ENCODE assay signal across 15 cellular contexts in genomic region chr3:145088917-145089316, GRCh38.
DNase-seq lines count a peak whose midpoint lies in the region; ATAC-seq lines count a peak whose summit lies in the region.
"Had no signal": no experiment of that assay in that cellular context is flagged by ENCODE, and none has a peak within 500 bp of the region (broad histone marks: within the 10 kb centered on the region; RNA-seq: fewer than 3 reads in every experiment).

No MANE protein-coding gene starts in this region.

- H3K79me2 ChIP-seq in trophoblast cell (ENCODE audit: control insufficient read depth, insufficient read depth, low read length, poor library complexity), result no peaks in the 10 kb centered on the region

- peak; percentile 86 for ATAC-seq in GM21786 (IDR thresholded peaks at IDR 0.05; ENCODE audit: unreplicated experiment)
- peak; percentile 94 for ATAC-seq in HG03378 (IDR thresholded peaks at IDR 0.05; ENCODE audit: unreplicated experiment)
- ATAC-seq: activated CD8-positive, alpha-beta T cell treated with anti-CD3 and anti-CD28 coated beads, Interleukin-2, amount 10 ng/mL, durations not matched to agents 7 days and 5 days; pancreas had no signal

- no peak overlapping the region for H3K4me2 ChIP-seq in trophoblast cell (ENCODE audit: low read length)

- peak overlapping the region; percentile 95 for H3K27ac ChIP-seq in trophoblast cell (ENCODE audit: low read depth, low read length)
- H3K27ac ChIP-seq: breast epithelium, pancreas, upper lobe of left lung had no signal

- H4K91ac ChIP-seq in trophoblast cell (ENCODE audit: low read depth, low read length), result peak overlapping the region; percentile 53

- no peak overlapping the region for H3K4me3 ChIP-seq in trophoblast cell (ENCODE audit: low read depth, low read length)
- H3K4me3 ChIP-seq: breast epithelium, pancreas, upper lobe of left lung had no signal

- peaks cover 0 to 3% of the 10 kb centered on the region in 2 experiments for H3K4me1 ChIP-seq in trophoblast cell (ENCODE audit: control insufficient read depth in 1 of 2, insufficient read depth in 2 of 2, low read length in 2 of 2)
- H3K4me1 ChIP-seq: breast epithelium, pancreas, upper lobe of left lung had no signal

- no peak overlapping the region for H3K4ac ChIP-seq in trophoblast cell (ENCODE audit: low read depth, low read length)

- H3K18ac ChIP-seq in trophoblast cell (ENCODE audit: low read length), result no peak overlapping the region

- H4K12ac ChIP-seq in trophoblast cell (ENCODE audit: low read depth, low read length), result no peak overlapping the region

- no peak overlapping the region for H2AFZ ChIP-seq in trophoblast cell (ENCODE audit: insufficient read depth, low read length, poor library complexity)

- DNase-seq in NOMO-1 treated with DMSO at 0.1 percent for 48 hours (lab: John Stamatoyannopoulos, UW; ENCODE audit: unreplicated experiment) (peak; percentile 65), NOMO-1 treated with dmso at 0.1 percent for 144 hours (lab: John Stamatoyannopoulos, UW; ENCODE audit: unreplicated experiment) (no peak), trophoblast cell (no peak), cerebellar nuclear complex (lab: John Stamatoyannopoulos, UW) (no peak), HPDE6-E6E7 (ENCODE audit: extremely low spot score) (no peak), AG08395 (ENCODE audit: low spot score) (no peak)
- DNase-seq: 8988T; activated CD8-positive, alpha-beta T cell treated with anti-CD3 and anti-CD28 coated beads, Interleukin-2, amount 10 ng/mL, durations not matched to agents 7 days and 5 days; activated naive CD4-positive, alpha-beta T cell; NCI-H2171 treated with DMSO at 0.1 percent for 48 hours; pancreas; upper lobe of left lung had no signal

- peak overlapping the region; percentile 64 for H3K14ac ChIP-seq in trophoblast cell (ENCODE audit: low read length)

- peaks cover 6% of the 10 kb centered on the region for H3K79me1 ChIP-seq in trophoblast cell (ENCODE audit: low read length)

- H4K8ac ChIP-seq in trophoblast cell (ENCODE audit: low read depth, low read length), result peak overlapping the region; percentile 66

- no peak overlapping the region for H3K9ac ChIP-seq in trophoblast cell (ENCODE audit: low read length)

- H3K27me3 ChIP-seq in trophoblast cell (ENCODE audit: insufficient read depth, low read length), result no peaks in the 10 kb centered on the region
- H3K27me3 ChIP-seq: breast epithelium, upper lobe of left lung had no signal

- H3K9me3 ChIP-seq in trophoblast cell (ENCODE audit: insufficient read depth, low read depth, low read length), result no peaks in the 10 kb centered on the region
- H3K9me3 ChIP-seq: breast epithelium, pancreas, upper lobe of left lung had no signal

- no CpG with 5 or more reads among the region's 2 CpGs for WGBS in trophoblast cell (ENCODE audit: extremely low coverage, insufficient coverage, insufficient read length)

- H2BK5ac ChIP-seq in trophoblast cell (ENCODE audit: low read depth, low read length, poor library complexity), result peak overlapping the region; percentile 89

- no peak overlapping the region for H2BK12ac ChIP-seq in trophoblast cell (ENCODE audit: low read length)

- no peak overlapping the region for H3K23ac ChIP-seq in trophoblast cell (ENCODE audit: low read length)

- H2AK5ac ChIP-seq in trophoblast cell (ENCODE audit: low read length), result no peak overlapping the region

- H2BK120ac ChIP-seq in trophoblast cell (ENCODE audit: insufficient read depth, low read length, poor library complexity), result peak overlapping the region; percentile 68

- no peaks in the 10 kb centered on the region for H3K36me3 ChIP-seq in trophoblast cell (ENCODE audit: control insufficient read depth in 1 of 2, insufficient read depth in 2 of 2, low read length in 2 of 2)
- H3K36me3 ChIP-seq: breast epithelium, pancreas, upper lobe of left lung had no signal
